ENCODE assay signal across 1 cellular context in the genomic region with DNA sequence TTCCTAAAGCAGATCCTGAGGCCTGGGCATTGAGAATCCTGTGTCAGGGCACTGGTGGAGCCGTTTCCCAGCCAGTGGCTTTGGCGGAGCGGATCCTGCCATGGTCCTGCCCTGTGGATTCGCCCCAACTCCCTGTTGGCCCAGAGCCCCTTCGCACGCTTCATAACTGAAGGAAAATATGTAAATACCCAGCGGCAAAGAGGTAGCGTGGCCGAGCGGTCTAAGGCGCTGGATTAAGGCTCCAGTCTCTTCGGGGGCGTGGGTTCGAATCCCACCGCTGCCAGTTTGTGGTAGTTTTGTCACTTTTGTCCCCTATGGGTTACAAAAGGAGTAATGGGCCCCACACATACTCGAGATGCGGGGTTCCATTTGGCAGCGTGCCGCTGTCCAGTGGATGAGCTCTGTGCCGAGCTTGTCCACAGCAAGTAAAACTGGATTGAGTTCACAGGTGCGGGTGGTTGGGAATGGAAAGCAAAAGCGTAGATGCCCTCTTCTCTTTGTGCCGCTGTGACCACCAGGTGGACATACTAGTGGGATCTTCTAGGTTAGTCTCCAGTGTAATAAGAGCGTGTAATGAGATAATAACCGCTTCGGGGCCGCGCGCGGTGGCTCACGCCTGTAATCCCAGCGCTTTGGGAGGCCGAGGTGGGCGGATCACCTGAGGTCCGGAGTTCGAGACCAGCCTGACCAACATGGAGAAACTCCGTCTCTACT.
TF ChIP-seq lines count a peak whose summit lies in the region.

No MANE protein-coding gene starts in this region.

TF ChIP-seq in K562, 482 proteins besides CTCF, POLR2A, EP300 and RAD21 (continued from another document and continues in another):
- TF ChIP-seq GMEB1 (CRISPR knock-in tag; IDR thresholded peaks at IDR 0.05): no peak
- TF ChIP-seq, protein P1, sequence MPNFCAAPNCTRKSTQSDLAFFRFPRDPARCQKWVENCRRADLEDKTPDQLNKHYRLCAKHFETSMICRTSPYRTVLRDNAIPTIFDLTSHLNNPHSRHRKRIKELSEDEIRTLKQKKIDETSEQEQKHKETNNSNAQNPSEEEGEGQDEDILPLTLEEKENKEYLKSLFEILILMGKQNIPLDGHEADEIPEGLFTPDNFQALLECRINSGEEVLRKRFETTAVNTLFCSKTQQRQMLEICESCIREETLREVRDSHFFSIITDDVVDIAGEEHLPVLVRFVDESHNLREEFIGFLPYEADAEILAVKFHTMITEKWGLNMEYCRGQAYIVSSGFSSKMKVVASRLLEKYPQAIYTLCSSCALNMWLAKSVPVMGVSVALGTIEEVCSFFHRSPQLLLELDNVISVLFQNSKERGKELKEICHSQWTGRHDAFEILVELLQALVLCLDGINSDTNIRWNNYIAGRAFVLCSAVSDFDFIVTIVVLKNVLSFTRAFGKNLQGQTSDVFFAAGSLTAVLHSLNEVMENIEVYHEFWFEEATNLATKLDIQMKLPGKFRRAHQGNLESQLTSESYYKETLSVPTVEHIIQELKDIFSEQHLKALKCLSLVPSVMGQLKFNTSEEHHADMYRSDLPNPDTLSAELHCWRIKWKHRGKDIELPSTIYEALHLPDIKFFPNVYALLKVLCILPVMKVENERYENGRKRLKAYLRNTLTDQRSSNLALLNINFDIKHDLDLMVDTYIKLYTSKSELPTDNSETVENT (CRISPR knock-in tag; IDR thresholded peaks at IDR 0.05): no peak
- TF ChIP-seq ZBTB2 (IDR thresholded peaks at IDR 0.05): peak; percentile 79; the same call in 1 of the 2 replicates
- no peak for TF ChIP-seq ERF (CRISPR knock-in tag; IDR thresholded peaks at IDR 0.05)
- no peak for TF ChIP-seq ZNF232 (CRISPR knock-in tag; IDR thresholded peaks at IDR 0.05)
- no peak for TF ChIP-seq CAMTA2 (CRISPR knock-in tag; conservative IDR thresholded peaks at IDR 0.05)
- TF ChIP-seq MYBL2 (IDR thresholded peaks at IDR 0.05; ENCODE audit: low read depth): no peak
- TF ChIP-seq MYBL2 (CRISPR knock-in tag; IDR thresholded peaks at IDR 0.05; ENCODE audit: borderline replicate concordance): no peak
- no peak for TF ChIP-seq ZNF253 (CRISPR knock-in tag; conservative IDR thresholded peaks at IDR 0.05)
- TF ChIP-seq ELF1 (tag; IDR thresholded peaks at IDR 0.05): no peak
- no peak for TF ChIP-seq ZNF830 (CRISPR knock-in tag; IDR thresholded peaks at IDR 0.05)
- TF ChIP-seq POLR2AphosphoS2 (IDR thresholded peaks at IDR 0.05; ENCODE audit: low read length): no peak
- no peak for TF ChIP-seq THRAP3 (IDR thresholded peaks at IDR 0.05; ENCODE audit: borderline replicate concordance)
- TF ChIP-seq MYC (IDR thresholded peaks at IDR 0.05; ENCODE audit: low read depth, low read length): no peak; the same call in none of the 2 replicates
- peak; percentile 76; the same call in 1 of the 2 replicates for TF ChIP-seq MYC (CRISPR knock-in tag; IDR thresholded peaks at IDR 0.05; ENCODE audit: borderline replicate concordance, low read depth)
- no peak for TF ChIP-seq ZNF75A (CRISPR knock-in tag; IDR thresholded peaks at IDR 0.05)
- TF ChIP-seq IRF1 (CRISPR knock-in tag; IDR thresholded peaks at IDR 0.05; ENCODE audit: borderline replicate concordance): 0 out of 2 replicates have a peak, but pooled peaks have one; percentile 55
- no peak for TF ChIP-seq ZNF449 (CRISPR knock-in tag; IDR thresholded peaks at IDR 0.05)
- TF ChIP-seq SMAD1 (IDR thresholded peaks at IDR 0.05; ENCODE audit: low read depth, low read length, partially characterized antibody): no peak
- TF ChIP-seq MAFF (IDR thresholded peaks at IDR 0.05; ENCODE audit: low read length): no peak
- TF ChIP-seq BCLAF1 (IDR thresholded peaks at IDR 0.05; ENCODE audit: borderline replicate concordance in 1 of 2, control insufficient read depth in 1 of 2, low read depth in 2 of 2, low read length in 1 of 2): no peak
- TF ChIP-seq, protein P2, sequence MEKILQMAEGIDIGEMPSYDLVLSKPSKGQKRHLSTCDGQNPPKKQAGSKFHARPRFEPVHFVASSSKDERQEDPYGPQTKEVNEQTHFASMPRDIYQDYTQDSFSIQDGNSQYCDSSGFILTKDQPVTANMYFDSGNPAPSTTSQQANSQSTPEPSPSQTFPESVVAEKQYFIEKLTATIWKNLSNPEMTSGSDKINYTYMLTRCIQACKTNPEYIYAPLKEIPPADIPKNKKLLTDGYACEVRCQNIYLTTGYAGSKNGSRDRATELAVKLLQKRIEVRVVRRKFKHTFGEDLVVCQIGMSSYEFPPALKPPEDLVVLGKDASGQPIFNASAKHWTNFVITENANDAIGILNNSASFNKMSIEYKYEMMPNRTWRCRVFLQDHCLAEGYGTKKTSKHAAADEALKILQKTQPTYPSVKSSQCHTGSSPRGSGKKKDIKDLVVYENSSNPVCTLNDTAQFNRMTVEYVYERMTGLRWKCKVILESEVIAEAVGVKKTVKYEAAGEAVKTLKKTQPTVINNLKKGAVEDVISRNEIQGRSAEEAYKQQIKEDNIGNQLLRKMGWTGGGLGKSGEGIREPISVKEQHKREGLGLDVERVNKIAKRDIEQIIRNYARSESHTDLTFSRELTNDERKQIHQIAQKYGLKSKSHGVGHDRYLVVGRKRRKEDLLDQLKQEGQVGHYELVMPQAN (IDR thresholded peaks at IDR 0.05; ENCODE audit: borderline replicate concordance): no peak; the same call in none of the 2 replicates
- TF ChIP-seq, protein P3, sequence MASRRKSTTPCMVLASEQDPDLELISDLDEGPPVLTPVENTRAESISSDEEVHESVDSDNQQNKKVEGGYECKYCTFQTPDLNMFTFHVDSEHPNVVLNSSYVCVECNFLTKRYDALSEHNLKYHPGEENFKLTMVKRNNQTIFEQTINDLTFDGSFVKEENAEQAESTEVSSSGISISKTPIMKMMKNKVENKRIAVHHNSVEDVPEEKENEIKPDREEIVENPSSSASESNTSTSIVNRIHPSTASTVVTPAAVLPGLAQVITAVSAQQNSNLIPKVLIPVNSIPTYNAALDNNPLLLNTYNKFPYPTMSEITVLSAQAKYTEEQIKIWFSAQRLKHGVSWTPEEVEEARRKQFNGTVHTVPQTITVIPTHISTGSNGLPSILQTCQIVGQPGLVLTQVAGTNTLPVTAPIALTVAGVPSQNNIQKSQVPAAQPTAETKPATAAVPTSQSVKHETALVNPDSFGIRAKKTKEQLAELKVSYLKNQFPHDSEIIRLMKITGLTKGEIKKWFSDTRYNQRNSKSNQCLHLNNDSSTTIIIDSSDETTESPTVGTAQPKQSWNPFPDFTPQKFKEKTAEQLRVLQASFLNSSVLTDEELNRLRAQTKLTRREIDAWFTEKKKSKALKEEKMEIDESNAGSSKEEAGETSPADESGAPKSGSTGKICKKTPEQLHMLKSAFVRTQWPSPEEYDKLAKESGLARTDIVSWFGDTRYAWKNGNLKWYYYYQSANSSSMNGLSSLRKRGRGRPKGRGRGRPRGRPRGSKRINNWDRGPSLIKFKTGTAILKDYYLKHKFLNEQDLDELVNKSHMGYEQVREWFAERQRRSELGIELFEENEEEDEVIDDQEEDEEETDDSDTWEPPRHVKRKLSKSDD (conservative IDR thresholded peaks at IDR 0.05; ENCODE audit: low read length): no peak
- no peak for TF ChIP-seq ASH1L (IDR thresholded peaks at IDR 0.05; ENCODE audit: borderline replicate concordance, low read depth, partially characterized antibody)
- 0 out of 2 replicates have a peak, but pooled peaks have one; percentile 44 for TF ChIP-seq CHD2 (IDR thresholded peaks at IDR 0.05; ENCODE audit: low read depth, low read length)
- TF ChIP-seq ZNF592 (IDR thresholded peaks at IDR 0.05): no peak
- no peak for TF ChIP-seq NFRKB (IDR thresholded peaks at IDR 0.05; ENCODE audit: low read depth)
- no peak for TF ChIP-seq ZNF140 (CRISPR knock-in tag; IDR thresholded peaks at IDR 0.05)
- no peak for TF ChIP-seq EWSR1 (IDR thresholded peaks at IDR 0.05; ENCODE audit: borderline replicate concordance, low read depth, partially characterized antibody)
- TF ChIP-seq, protein P4, sequence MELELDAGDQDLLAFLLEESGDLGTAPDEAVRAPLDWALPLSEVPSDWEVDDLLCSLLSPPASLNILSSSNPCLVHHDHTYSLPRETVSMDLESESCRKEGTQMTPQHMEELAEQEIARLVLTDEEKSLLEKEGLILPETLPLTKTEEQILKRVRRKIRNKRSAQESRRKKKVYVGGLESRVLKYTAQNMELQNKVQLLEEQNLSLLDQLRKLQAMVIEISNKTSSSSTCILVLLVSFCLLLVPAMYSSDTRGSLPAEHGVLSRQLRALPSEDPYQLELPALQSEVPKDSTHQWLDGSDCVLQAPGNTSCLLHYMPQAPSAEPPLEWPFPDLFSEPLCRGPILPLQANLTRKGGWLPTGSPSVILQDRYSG (tag; conservative IDR thresholded peaks at IDR 0.05; ENCODE audit: low read depth): no peak
- 0 out of 2 replicates have a peak, but pooled peaks have one; percentile 7 for TF ChIP-seq ZNF121 (CRISPR knock-in tag; conservative IDR thresholded peaks at IDR 0.05)
